8 cellular contexts compared by ENCODE assay signal in the genomic region with DNA sequence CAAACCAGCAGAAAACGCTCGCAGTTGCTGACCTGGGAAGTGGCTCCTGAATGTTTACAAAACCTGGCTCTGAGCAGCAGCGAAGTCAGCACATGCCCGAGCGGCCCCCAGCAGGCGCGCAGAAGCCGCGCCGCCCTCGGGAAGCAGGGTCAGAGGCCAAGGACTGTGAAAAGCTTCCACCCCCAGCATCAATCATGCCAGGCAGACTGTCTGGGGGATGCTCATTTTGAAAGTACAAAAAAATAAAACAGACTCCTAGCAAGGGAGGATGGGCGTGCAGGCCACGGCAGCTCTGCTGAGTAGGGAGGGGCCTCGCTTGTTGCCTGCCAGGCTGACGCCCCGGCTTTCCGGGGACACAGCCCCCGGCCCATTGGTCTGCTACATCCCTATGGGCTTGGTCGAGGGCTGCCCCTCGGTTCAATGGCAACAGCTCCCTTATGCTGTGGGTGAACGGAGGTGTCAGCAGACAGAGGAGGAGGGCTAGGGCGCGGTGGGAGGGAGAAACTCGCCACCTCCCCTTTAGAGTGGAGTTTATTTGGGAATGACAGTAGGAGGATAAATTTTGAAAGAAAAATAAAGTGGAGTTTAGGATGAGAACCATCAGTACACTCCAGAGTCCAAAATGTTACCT. TPM values are rescaled to one million over a fixed set of nuclear protein-coding genes. Genes with fewer than 3 reads are reported as not detected.
A peak's percentile ranks its signal among the peaks of the same experiment; 100 is the strongest.
DNase-seq lines count a peak whose midpoint lies in the region; ATAC-seq lines count a peak whose summit lies in the region.

No MANE protein-coding gene starts in this region.

- H3K9me3 ChIP-seq in Karpas-422 (ENCODE audit: low read length) (no peaks in the 10 kb centered on the region), iPS-20b (ENCODE audit: insufficient read depth, low read depth, low read length) (no peaks in the 10 kb centered on the region)

- DNase-seq in Karpas-422 (no peak), ACHN (no peak)
- peak; percentile 68 for DNase-seq in activated CD8-positive, alpha-beta memory T cell treated with anti-CD3 and anti-CD28 coated beads, Interleukin-2, amount 10 ng/mL, durations not matched to agents 7 days and 5 days
- DNase-seq in stimulated activated CD8-positive, alpha-beta memory T cell treated with anti-CD3 and anti-CD28 coated beads, Interleukin-12 subunit alpha, Interleukin-12 subunit beta, amount 100 ng/mL, for 4 hours (ENCODE audit: low read depth) = peak; percentile 17

- peak overlapping the region; percentile 61 for H3K27ac ChIP-seq in ACC112 (ENCODE audit: low read depth, low read length)
- peak overlapping the region; percentile 84 for H3K27ac ChIP-seq in Karpas-422 (ENCODE audit: low read length)
- H3K27ac ChIP-seq in iPS-20b (ENCODE audit: low read length) = no peak overlapping the region

- peak overlapping the region; percentile 61 for H3K9ac ChIP-seq in Karpas-422 (ENCODE audit: low read length)
- peak overlapping the region; percentile 39; the same call in 1 of the 2 replicates for H3K9ac ChIP-seq in iPS-20b (ENCODE audit: low read depth, low read length)

- H3K4me3 Mint-ChIP-seq in activated CD8-positive, alpha-beta memory T cell treated with anti-CD3 and anti-CD28 coated beads, Interleukin-2, amount 10 ng/mL, durations not matched to agents 7 days and 5 days = peak overlapping the region; percentile 61

- no peaks in the 10 kb centered on the region for H3K27me3 Mint-ChIP-seq in activated CD8-positive, alpha-beta memory T cell treated with anti-CD3 and anti-CD28 coated beads, Interleukin-2, amount 10 ng/mL, durations not matched to agents 7 days and 5 days

- peak; percentile 57 for ATAC-seq in activated CD8-positive, alpha-beta memory T cell treated with anti-CD3 and anti-CD28 coated beads, Interleukin-2, amount 10 ng/mL, durations not matched to agents 7 days and 5 days
- ATAC-seq in HG03139 (IDR thresholded peaks at IDR 0.05; ENCODE audit: unreplicated experiment) (no peak), GM21619 (IDR thresholded peaks at IDR 0.05; ENCODE audit: unreplicated experiment) (no peak)

- H3K4me1 Mint-ChIP-seq in activated CD8-positive, alpha-beta memory T cell treated with anti-CD3 and anti-CD28 coated beads, Interleukin-2, amount 10 ng/mL, durations not matched to agents 7 days and 5 days = peaks cover 25% of the 10 kb centered on the region

- CTCF ChIA-PET in activated CD8-positive, alpha-beta memory T cell treated with anti-CD3 and anti-CD28 coated beads, Interleukin-2, amount 10 ng/mL, durations not matched to agents 7 days and 5 days (lab: Charles Lee) = interaction anchor here (1.0 to 1.3 kb wide), 4 partner anchors 37 to 162 kb away, joined by 3 to 6 read pairs (median 4); no protein-coding TSS in a partner anchor

- peak overlapping the region; percentile 89 for H3K27ac Mint-ChIP-seq in activated CD8-positive, alpha-beta memory T cell treated with anti-CD3 and anti-CD28 coated beads, Interleukin-2, amount 10 ng/mL, durations not matched to agents 7 days and 5 days

- no peaks in the 10 kb centered on the region for H3K27me3 ChIP-seq in ACC112 (ENCODE audit: insufficient read depth, low read length)
- H3K27me3 ChIP-seq in Karpas-422 (ENCODE audit: low read length) = no peaks in the 10 kb centered on the region
- no peaks in the 10 kb centered on the region for H3K27me3 ChIP-seq in iPS-20b (ENCODE audit: insufficient read depth, low read length)

- peaks cover 24% of the 10 kb centered on the region for H3K4me1 ChIP-seq in ACC112 (ENCODE audit: control insufficient read depth, insufficient read depth, low read length, unreplicated experiment)
- peaks cover 31% of the 10 kb centered on the region for H3K4me1 ChIP-seq in Karpas-422 (ENCODE audit: low read length)
- peaks cover 15% of the 10 kb centered on the region; the same call in 1 of the 2 replicates for H3K4me1 ChIP-seq in iPS-20b (ENCODE audit: insufficient read depth, low read length)

- H3K9me3 Mint-ChIP-seq in activated CD8-positive, alpha-beta memory T cell treated with anti-CD3 and anti-CD28 coated beads, Interleukin-2, amount 10 ng/mL, durations not matched to agents 7 days and 5 days (ENCODE audit: low read depth) = no peaks in the 10 kb centered on the region

- no peaks in the 10 kb centered on the region for H3K9me2 ChIP-seq in Karpas-422 (replicated peaks; ENCODE audit: insufficient read depth, low read length)

- in situ Hi-C loops in ACHN (cut with HindIII; ENCODE audit: low pct_ligation_motif_present, low pct_unique_long_range_greater_than_20kb, low sequenced_read_pairs) = no loop called here

- H2AFZ ChIP-seq in ACC112 (ENCODE audit: low read length, unreplicated experiment) (no peak overlapping the region), Karpas-422 (ENCODE audit: low read length) (peak overlapping the region; percentile 4; the same call in 1 of the 2 replicates)

- H3K4me3 ChIP-seq in ACC112 (ENCODE audit: low read depth, low read length) (peak overlapping the region; percentile 48), Karpas-422 (ENCODE audit: low read length) (peak overlapping the region; percentile 13; the same call in 1 of the 2 replicates), iPS-20b (ENCODE audit: low read length) (peak overlapping the region; percentile 13; the same call in 1 of the 2 replicates)

- H3K4me2 ChIP-seq in Karpas-422 (ENCODE audit: low read depth, low read length, poor library complexity, severe bottlenecking) = peak overlapping the region; percentile 59

- no peaks in the 10 kb centered on the region for H3K79me2 ChIP-seq in ACC112 (ENCODE audit: control insufficient read depth, insufficient read depth, low read length, unreplicated experiment)
- no peaks in the 10 kb centered on the region for H3K79me2 ChIP-seq in Karpas-422 (ENCODE audit: low read length)

- no peaks in the 10 kb centered on the region for H3K36me3 Mint-ChIP-seq in activated CD8-positive, alpha-beta memory T cell treated with anti-CD3 and anti-CD28 coated beads, Interleukin-2, amount 10 ng/mL, durations not matched to agents 7 days and 5 days

- no peaks in the 10 kb centered on the region for H3K36me3 ChIP-seq in ACC112 (ENCODE audit: insufficient read depth, low read length)
- no peaks in the 10 kb centered on the region for H3K36me3 ChIP-seq in Karpas-422 (ENCODE audit: insufficient read depth, low read length)
- H3K36me3 ChIP-seq in iPS-20b (ENCODE audit: insufficient read depth, low read depth, low read length) = no peaks in the 10 kb centered on the region

- no peaks in the 10 kb centered on the region for H4K20me1 ChIP-seq in Karpas-422 (ENCODE audit: insufficient read depth, low read depth, low read length)

RNA-seq across cellular contexts. Expression of a gene that starts 37.7 kb away (rescaled TPM):
- total RNA-seq in Karpas-422 (2014; rRNA removed; shearing (Covaris generic); ENCODE audit: low replicate concordance) = 4.4 and 8.5 TPM in 2 replicates
- 10 to 100 TPM; 13.7 to 14.7 TPM for total RNA-seq in activated CD8-positive, alpha-beta memory T cell treated with anti-CD3 and anti-CD28 coated beads, Interleukin-2, amount 10 ng/mL, durations not matched to agents 7 days and 5 days

RNA-seq across cellular contexts. Expression of a gene that starts 37.7 kb away (rescaled TPM):
- 6.5 and 12.2 TPM in 2 replicates for total RNA-seq in Karpas-422 (2014; rRNA removed; shearing (Covaris generic); ENCODE audit: low replicate concordance)
- 10 to 100 TPM; 12.8 to 15.9 TPM for total RNA-seq in activated CD8-positive, alpha-beta memory T cell treated with anti-CD3 and anti-CD28 coated beads, Interleukin-2, amount 10 ng/mL, durations not matched to agents 7 days and 5 days

RNA-seq across cellular contexts. Expression of a gene that starts 49.2 kb away (rescaled TPM):
- 72.0 and 181 TPM in 2 replicates for total RNA-seq in Karpas-422 (2014; rRNA removed; shearing (Covaris generic); ENCODE audit: low replicate concordance)
- total RNA-seq in activated CD8-positive, alpha-beta memory T cell treated with anti-CD3 and anti-CD28 coated beads, Interleukin-2, amount 10 ng/mL, durations not matched to agents 7 days and 5 days = 10 to 100 TPM; 92.6 to 95.3 TPM

RNA-seq across cellular contexts. Expression of a gene that starts 49.3 kb away (rescaled TPM):
- total RNA-seq in Karpas-422 (2014; rRNA removed; shearing (Covaris generic); ENCODE audit: low replicate concordance) = 7.0 and 20.7 TPM in 2 replicates
- 10 to 100 TPM; 20.5 to 23.1 TPM for total RNA-seq in activated CD8-positive, alpha-beta memory T cell treated with anti-CD3 and anti-CD28 coated beads, Interleukin-2, amount 10 ng/mL, durations not matched to agents 7 days and 5 days

Comparison
In these comparisons a context has a peak if more than half of its experiments do, and no peak if none do; other contexts are left out.
1. DNase-seq: peak in activated CD8-positive, alpha-beta memory T cell treated with anti-CD3 and anti-CD28 coated beads, Interleukin-2, amount 10 ng/mL, durations not matched to agents 7 days and 5 days (single experiment) and stimulated activated CD8-positive, alpha-beta memory T cell treated with anti-CD3 and anti-CD28 coated beads, Interleukin-12 subunit alpha, Interleukin-12 subunit beta, amount 100 ng/mL, for 4 hours (single experiment); none in Karpas-422 (single experiment) and ACHN (single experiment).
2. Peak in every context shown above with its lines, with median percentiles within 50 percentile points of each other: H3K4me3 ChIP-seq.